In genomic region chr1:40390857-40391256, GRCh38 we compare ENCODE assay signal across 11 cellular contexts. TPM values are rescaled to one million over a fixed set of nuclear protein-coding genes. Genes with fewer than 3 reads are reported as not detected.
DNase-seq lines count a peak whose midpoint lies in the region; ATAC-seq and TF ChIP-seq lines count a peak whose summit lies in the region.
"Had no signal": no experiment of that assay in that cellular context is flagged by ENCODE, and none has a peak within 500 bp of the region (broad histone marks: within the 10 kb centered on the region; RNA-seq: fewer than 3 reads in every experiment).

No MANE protein-coding gene starts in this region.

- no peak for TF ChIP-seq POLR2A in thyroid gland (IDR thresholded peaks at IDR 0.05)

- no peak overlapping the region for H3K4me3 ChIP-seq in lower lobe of right lung
- no peak overlapping the region for H3K4me3 ChIP-seq in thyroid gland (replicated peaks in 1 of 3)

- ATAC-seq in activated T-cell treated with anti-CD3 and anti-CD28 coated beads, Interleukin-2, amount 50 U/mL, for 4 hours, result no peak
- ATAC-seq in lower lobe of right lung (no peak), GM19463 (IDR thresholded peaks at IDR 0.05; ENCODE audit: unreplicated experiment) (no peak)
- ATAC-seq: activated CD4-positive, CD25-positive, alpha-beta regulatory T cell treated with anti-CD3 and anti-CD28 coated beads, Interleukin-2, amount 50 U/mL, for 24 hours had no signal

- peaks cover 91% of the 10 kb centered on the region for H3K4me1 Mint-ChIP-seq in activated T-cell treated with anti-CD3 and anti-CD28 coated beads, Interleukin-2, amount 50 U/mL, for 4 hours (ENCODE audit: low read depth)
- H3K4me1 Mint-ChIP-seq in activated naive CD8-positive, alpha-beta T cell treated with anti-CD3 and anti-CD28 coated beads for 36 hours, result peaks cover 89% of the 10 kb centered on the region

- H3K4me3 Mint-ChIP-seq in activated T-cell treated with anti-CD3 and anti-CD28 coated beads, Interleukin-2, amount 50 U/mL, for 4 hours, result peak overlapping the region; percentile 66
- H3K4me3 Mint-ChIP-seq in activated naive CD8-positive, alpha-beta T cell treated with anti-CD3 and anti-CD28 coated beads for 36 hours, result peak overlapping the region; percentile 89

- H3K27ac Mint-ChIP-seq in activated naive CD8-positive, alpha-beta T cell treated with anti-CD3 and anti-CD28 coated beads for 36 hours, result peak overlapping the region; percentile 96

- no peaks in the 10 kb centered on the region for H3K9me3 Mint-ChIP-seq in activated T-cell treated with anti-CD3 and anti-CD28 coated beads, Interleukin-2, amount 50 U/mL, for 4 hours
- no peaks in the 10 kb centered on the region for H3K9me3 Mint-ChIP-seq in activated naive CD8-positive, alpha-beta T cell treated with anti-CD3 and anti-CD28 coated beads for 36 hours

- peak overlapping the region; percentile 91 for H3K27ac ChIP-seq in lower lobe of right lung
- peak overlapping the region in 2 of 3 donors; percentile 43 to 54 for H3K27ac ChIP-seq in thyroid gland

- H3K36me3 ChIP-seq in lower lobe of right lung, result no peaks in the 10 kb centered on the region
- no peaks in the 10 kb centered on the region for H3K36me3 ChIP-seq in thyroid gland

- intact Hi-C loops in lower lobe of right lung (cut with DNase I) (no loop called here), thyroid gland (cut with DNase I) (no loop called here)

- no peak for TF ChIP-seq CTCF in lower lobe of right lung (IDR thresholded peaks at IDR 0.05)
- TF ChIP-seq CTCF in thyroid gland (IDR thresholded peaks at IDR 0.05), result no peak
- TF ChIP-seq CTCF in GM20000 (IDR thresholded peaks at IDR 0.05; ENCODE audit: extremely low read depth, missing control alignments), result no peak

- 93 to 96% methylated on average over 3 of the region's 3 CpGs for WGBS in thyroid gland, 2 donors

- peaks cover 92% of the 10 kb centered on the region for H3K4me1 ChIP-seq in lower lobe of right lung
- peaks cover 49 to 71% of the 10 kb centered on the region in 2 donors for H3K4me1 ChIP-seq in thyroid gland

- no peaks in the 10 kb centered on the region for H3K9me3 ChIP-seq in lower lobe of right lung
- no peaks in the 10 kb centered on the region for H3K9me3 ChIP-seq in thyroid gland

- peaks cover 31% of the 10 kb centered on the region for H3K36me3 Mint-ChIP-seq in activated T-cell treated with anti-CD3 and anti-CD28 coated beads, Interleukin-2, amount 50 U/mL, for 4 hours (ENCODE audit: insufficient read depth)
- H3K36me3 Mint-ChIP-seq in activated naive CD8-positive, alpha-beta T cell treated with anti-CD3 and anti-CD28 coated beads for 36 hours, result peaks cover 67% of the 10 kb centered on the region

- H3K27me3 ChIP-seq in lower lobe of right lung (ENCODE audit: low read depth) (no peaks in the 10 kb centered on the region), thyroid gland (no peaks in the 10 kb centered on the region)

- DNase-seq in activated T-cell treated with anti-CD3 and anti-CD28 coated beads, Interleukin-2, amount 50 U/mL, for 4 hours, result no peak
- DNase-seq in activated T-cell treated with anti-CD3 and anti-CD28 coated beads for 4 hours (no peak), lower lobe of right lung (no peak), thyroid gland (no peak), GM20000 (ENCODE audit: low spot score) (no peak), medulla oblongata (ENCODE audit: extremely low spot score) (no peak)
- no peak for DNase-seq in activated naive CD8-positive, alpha-beta T cell treated with anti-CD3 and anti-CD28 coated beads for 36 hours
- DNase-seq: EL, NCI-H510A treated with DMSO at 0.1 percent for 48 hours had no signal

- H3K27me3 Mint-ChIP-seq in activated T-cell treated with anti-CD3 and anti-CD28 coated beads, Interleukin-2, amount 50 U/mL, for 4 hours (ENCODE audit: low read depth), result no peaks in the 10 kb centered on the region
- H3K27me3 Mint-ChIP-seq in activated naive CD8-positive, alpha-beta T cell treated with anti-CD3 and anti-CD28 coated beads for 36 hours, result no peaks in the 10 kb centered on the region

RNA-seq across cellular contexts. Expression of gene SMAP2, which starts 17.3 kb away (rescaled TPM):
- 100 to 1,000 TPM; 128 to 153 (median 142) TPM for total RNA-seq in activated T-cell treated with anti-CD3 and anti-CD28 coated beads, Interleukin-2, amount 50 U/mL, for 4 hours
- total RNA-seq in activated naive CD8-positive, alpha-beta T cell treated with anti-CD3 and anti-CD28 coated beads for 36 hours, result 100 to 1,000 TPM; 160 to 162 TPM
- 72.8 TPM for total RNA-seq in lower lobe of right lung
- total RNA-seq in thyroid gland, result 10 to 100 TPM; 21.9 to 29.3 (median 26.8) TPM

RNA-seq across cellular contexts. Expression of gene ZFP69B, which starts 59.4 kb away (rescaled TPM):
- total RNA-seq in activated T-cell treated with anti-CD3 and anti-CD28 coated beads, Interleukin-2, amount 50 U/mL, for 4 hours, result 10 to 100 TPM in 1 of 3 donors, 1 to 10 TPM in 2; 8.0 to 10.1 (median 9.6) TPM
- total RNA-seq in activated naive CD8-positive, alpha-beta T cell treated with anti-CD3 and anti-CD28 coated beads for 36 hours, result 1 to 10 TPM; 8.0 to 8.3 TPM
- total RNA-seq in lower lobe of right lung, result 1.3 TPM
- total RNA-seq in thyroid gland, result 1 to 10 TPM in 1 of 4 donors, under 1 TPM in 1, not detected in 2; 0.40 to 1.0 TPM
